21 cellular contexts compared by ENCODE assay signal in genomic region chr11:119409731-119410130, GRCh38.
"Had no signal": no experiment of that assay in that cellular context is flagged by ENCODE, and none has a peak within 500 bp of the region (broad histone marks: within the 10 kb centered on the region; RNA-seq: fewer than 3 reads in every experiment).

No MANE protein-coding gene starts in this region.

- H3K27ac ChIP-seq: RWPE1 had no signal

- H3K4me3 Mint-ChIP-seq: T-cell had no signal

- H3K4me1 Mint-ChIP-seq: T-cell had no signal

- DNase-seq: IMR-90, Karpas-422, KG1, MM.1S, NCI-H1092 treated with DMSO at 0.1 percent for 48 hours, NCI-H1436, NCI-H187, NCI-H2029, NCI-H2081 treated with DMSO at 0.1 percent for 48 hours, NCI-H2171, NCI-H226, NCI-H446, NCI-H510A, NCI-H524 treated with DMSO at 0.1 percent for 48 hours, NCI-H69, NCI-H774, SHP77, SK-N-SH, SW 1271, T-cell had no signal

- H3K36me3 Mint-ChIP-seq: T-cell had no signal

- H3K9me3 ChIP-seq: SK-N-SH had no signal

- H3K27ac Mint-ChIP-seq: T-cell had no signal
